Comparison of ENCODE assay signal across 8 cellular contexts in genomic region chr10:102648889-102649752, GRCh38. TPM values are rescaled to one million over a fixed set of nuclear protein-coding genes. Genes with fewer than 3 reads are reported as not detected.
DNase-seq lines count a peak whose midpoint lies in the region; ATAC-seq and TF ChIP-seq lines count a peak whose summit lies in the region.

No MANE protein-coding gene starts in this region.

- WGBS in esophagus, 2 donors = 22 to 23% methylated on average over 25 of the region's 25 CpGs

- peaks cover 24% of the 10 kb centered on the region; the same call in 1 of the 2 replicates for H4K20me1 ChIP-seq in PC-3 (ENCODE audit: low read length)

- H3K9ac ChIP-seq in PC-3 (ENCODE audit: low read length) = no peak overlapping the region

- H3K9me3 Mint-ChIP-seq in CD4-positive, alpha-beta T cell = no peaks in the 10 kb centered on the region
- H3K9me3 Mint-ChIP-seq in WTC11 = no peaks in the 10 kb centered on the region

- peak overlapping the region; percentile 97 for H3K4me3 Mint-ChIP-seq in CD4-positive, alpha-beta T cell
- peak overlapping the region; percentile 22 for H3K4me3 Mint-ChIP-seq in WTC11

- H2AFZ ChIP-seq in PC-3 (ENCODE audit: low read length) = no peak overlapping the region

- H3F3A ChIP-seq in PC-3 (ENCODE audit: low read length, unreplicated experiment) = no peaks in the 10 kb centered on the region

- BruUV-seq in PC-3 (replicated peaks; lab: Mats Ljungman, UMichigan) = no TSS peak

- H3K4me2 ChIP-seq in PC-3 (ENCODE audit: low read length) = no peak overlapping the region

- TF ChIP-seq CTCF in CD4-positive, alpha-beta T cell (IDR thresholded peaks at IDR 0.05) = no peak
- TF ChIP-seq CTCF in WTC11 (IDR thresholded peaks at IDR 0.05) (no peak), neutrophil (IDR thresholded peaks at IDR 0.05) (no peak), PC-3 (conservative IDR thresholded peaks at IDR 0.05; ENCODE audit: low read depth, low read length) (no peak)

- peak overlapping the region; percentile 97 for H3K27ac Mint-ChIP-seq in CD4-positive, alpha-beta T cell
- H3K27ac Mint-ChIP-seq in WTC11 = peak overlapping the region; percentile 90

- ATAC-seq in CD4-positive, alpha-beta T cell (ENCODE audit: poor library complexity) = peak; percentile 5
- ATAC-seq in WTC11 (peak; percentile 2; the same call in 1 of the 2 replicates), HG02884 (IDR thresholded peaks at IDR 0.05; ENCODE audit: unreplicated experiment) (no peak), PC-3 (no peak)

- H3K79me2 ChIP-seq in PC-3 (ENCODE audit: low read length) = peaks cover 90% of the 10 kb centered on the region

- DNase-seq in CD4-positive, alpha-beta T cell = peak in 6 of 10 experiments; percentile 27 to 59 (median 46)
- no peak for DNase-seq in WTC11 (ENCODE audit: low spot score)
- no peak for DNase-seq in AML-193 (lab: John Stamatoyannopoulos, UW)
- DNase-seq in GM19238 (ENCODE audit: insufficient read length, low spot score) = no peak
- no peak for DNase-seq in PC-3

- no peaks in the 10 kb centered on the region for H3K9me2 ChIP-seq in PC-3 (replicated peaks; ENCODE audit: low read length)

- peak overlapping the region; percentile 9 to 10 for H3K4me3 ChIP-seq in esophagus (ENCODE audit: low read depth in 1 of 2, low read length in 2 of 2)
- peak overlapping the region; percentile 77 to 93 for H3K4me3 ChIP-seq in neutrophil (ENCODE audit: low read depth in 1 of 2, low read length in 1 of 2)
- H3K4me3 ChIP-seq in PC-3 (ENCODE audit: low read length) = no peak overlapping the region

- no peaks in the 10 kb centered on the region for H3K27me3 Mint-ChIP-seq in CD4-positive, alpha-beta T cell
- H3K27me3 Mint-ChIP-seq in WTC11 (ENCODE audit: low read depth) = no peaks in the 10 kb centered on the region

- peak overlapping the region; percentile 93 for H3K27ac ChIP-seq in CD4-positive, alpha-beta T cell (ENCODE audit: low read depth, low read length)
- peak overlapping the region; percentile 52 to 97 for H3K27ac ChIP-seq in esophagus (ENCODE audit: low read depth in 2 of 2, low read length in 1 of 2)
- peak overlapping the region; percentile 100 for H3K27ac ChIP-seq in neutrophil
- no peak overlapping the region for H3K27ac ChIP-seq in PC-3 (ENCODE audit: low read length)

- CTCF ChIA-PET in CD4-positive, alpha-beta T cell (lab: Charles Lee) = interaction anchor here (0.7 to 1.3 kb wide), 2 partner anchors 20 to 65 kb away, joined by 3 read pairs; partner anchors contain the start of gene SFXN2
- CTCF ChIA-PET in WTC11 (lab: Charles Lee) = interaction anchor here (0.9 to 3.1 kb wide), 10 partner anchors 20 to 145 kb away, joined by 3 to 27 read pairs (median 4); partner anchors contain the start of genes ARL3, SFXN2 and SUFU
- CTCF ChIA-PET in PC-3 (lab: Charles Lee) = no interaction called here

- H3K36me3 ChIP-seq in esophagus (ENCODE audit: control insufficient read depth in 2 of 2, insufficient read depth in 2 of 2, low read length in 1 of 2) = peaks cover 0 to 14% of the 10 kb centered on the region in 2 donors
- H3K36me3 ChIP-seq in neutrophil = peaks cover 27% of the 10 kb centered on the region
- no peaks in the 10 kb centered on the region; the same call in 1 of the 2 replicates for H3K36me3 ChIP-seq in PC-3 (ENCODE audit: low read depth, low read length)

- H3K9me3 ChIP-seq in CD4-positive, alpha-beta T cell (ENCODE audit: control insufficient read depth, low read length) = no peaks in the 10 kb centered on the region
- H3K9me3 ChIP-seq in esophagus (ENCODE audit: control insufficient read depth in 2 of 2, insufficient read depth in 1 of 2, low read depth in 1 of 2, low read length in 1 of 2) (no peaks in the 10 kb centered on the region), neutrophil (no peaks in the 10 kb centered on the region), PC-3 (ENCODE audit: low read length) (no peaks in the 10 kb centered on the region)

- H3K27me3 ChIP-seq in CD4-positive, alpha-beta T cell (ENCODE audit: control insufficient read depth, insufficient read depth, low read length) = no peaks in the 10 kb centered on the region
- H3K27me3 ChIP-seq in esophagus (ENCODE audit: control insufficient read depth in 1 of 2, insufficient read depth in 2 of 2, low read length in 2 of 2) = no peaks in the 10 kb centered on the region
- H3K27me3 ChIP-seq in neutrophil = no peaks in the 10 kb centered on the region
- H3K27me3 ChIP-seq in PC-3 (ENCODE audit: low read length) = no peaks in the 10 kb centered on the region

- peaks cover 55% of the 10 kb centered on the region for H3K36me3 Mint-ChIP-seq in CD4-positive, alpha-beta T cell (ENCODE audit: low read depth)
- peaks cover 4% of the 10 kb centered on the region; the same call in 1 of the 2 replicates for H3K36me3 Mint-ChIP-seq in WTC11

- POLR2A ChIA-PET in CD4-positive, alpha-beta T cell (lab: Charles Lee) = interaction anchor here (0.9 to 7.0 kb wide), 5 partner anchors 11 to 95 kb away, joined by 3 to 121 read pairs (median 4); partner anchors contain the start of genes SFXN2 and WBP1L
- POLR2A ChIA-PET in WTC11 (lab: Charles Lee) = interaction anchor here (0.7 to 1.2 kb wide), 4 partner anchors 15 to 34 kb away, joined by 3 to 6 read pairs (median 4); no protein-coding TSS in a partner anchor
- POLR2A ChIA-PET in PC-3 (lab: Charles Lee; ENCODE audit: unreplicated experiment) = no interaction called here

- H3K4me1 Mint-ChIP-seq in CD4-positive, alpha-beta T cell (ENCODE audit: low read depth) = peaks cover 87% of the 10 kb centered on the region
- peaks cover 59% of the 10 kb centered on the region for H3K4me1 Mint-ChIP-seq in WTC11

- H3K4me1 ChIP-seq in esophagus (ENCODE audit: control insufficient read depth in 2 of 2, insufficient read depth in 2 of 2, low read length in 1 of 2) (peaks cover 30 to 57% of the 10 kb centered on the region in 2 donors), neutrophil (ENCODE audit: control insufficient read depth in 1 of 2, insufficient read depth in 1 of 2, low read depth in 1 of 2, low read length in 1 of 2) (peaks cover 73 to 74% of the 10 kb centered on the region in 2 experiments), PC-3 (ENCODE audit: insufficient read depth, low read length) (peaks cover 7% of the 10 kb centered on the region)

- intact Hi-C loops in CD4-positive, alpha-beta T cell (cut with DNase I, micrococcal nuclease) = loop anchor here in 1 of 2 experiments (10.0 kb wide), 1 partner anchor 254 kb away; the partner anchor contains the start of gene NFKB2
- intact Hi-C loops in PC-3 (cut with micrococcal nuclease) = loop anchor here (10.0 kb wide), 1 partner anchor 54 kb away; no protein-coding TSS in a partner anchor

TF ChIP-seq in WTC11, 78 proteins besides CTCF, POLR2A, EP300 and RAD21 (continues in another document):
- TF ChIP-seq JAZF1 (CRISPR knock-in tag; IDR thresholded peaks at IDR 0.05) = no peak
- TF ChIP-seq USF2 (CRISPR knock-in tag; IDR thresholded peaks at IDR 0.05) = 0 out of 2 replicates have a peak, but pooled peaks have one; percentile 12
- TF ChIP-seq ZNF423 (CRISPR knock-in tag; IDR thresholded peaks at IDR 0.05) = no peak
- TF ChIP-seq, protein P1, sequence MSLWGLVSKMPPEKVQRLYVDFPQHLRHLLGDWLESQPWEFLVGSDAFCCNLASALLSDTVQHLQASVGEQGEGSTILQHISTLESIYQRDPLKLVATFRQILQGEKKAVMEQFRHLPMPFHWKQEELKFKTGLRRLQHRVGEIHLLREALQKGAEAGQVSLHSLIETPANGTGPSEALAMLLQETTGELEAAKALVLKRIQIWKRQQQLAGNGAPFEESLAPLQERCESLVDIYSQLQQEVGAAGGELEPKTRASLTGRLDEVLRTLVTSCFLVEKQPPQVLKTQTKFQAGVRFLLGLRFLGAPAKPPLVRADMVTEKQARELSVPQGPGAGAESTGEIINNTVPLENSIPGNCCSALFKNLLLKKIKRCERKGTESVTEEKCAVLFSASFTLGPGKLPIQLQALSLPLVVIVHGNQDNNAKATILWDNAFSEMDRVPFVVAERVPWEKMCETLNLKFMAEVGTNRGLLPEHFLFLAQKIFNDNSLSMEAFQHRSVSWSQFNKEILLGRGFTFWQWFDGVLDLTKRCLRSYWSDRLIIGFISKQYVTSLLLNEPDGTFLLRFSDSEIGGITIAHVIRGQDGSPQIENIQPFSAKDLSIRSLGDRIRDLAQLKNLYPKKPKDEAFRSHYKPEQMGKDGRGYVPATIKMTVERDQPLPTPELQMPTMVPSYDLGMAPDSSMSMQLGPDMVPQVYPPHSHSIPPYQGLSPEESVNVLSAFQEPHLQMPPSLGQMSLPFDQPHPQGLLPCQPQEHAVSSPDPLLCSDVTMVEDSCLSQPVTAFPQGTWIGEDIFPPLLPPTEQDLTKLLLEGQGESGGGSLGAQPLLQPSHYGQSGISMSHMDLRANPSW (CRISPR knock-in tag; conservative IDR thresholded peaks at IDR 0.05; ENCODE audit: low read depth) = no peak
- TF ChIP-seq ZNF425 (CRISPR knock-in tag; conservative IDR thresholded peaks at IDR 0.05) = no peak

RNA-seq across cellular contexts. Expression of gene TRIM8, which starts 4.8 kb away (rescaled TPM):
- 10 to 100 TPM; 80.9 to 81.6 TPM for total RNA-seq in CD4-positive, alpha-beta T cell
- total RNA-seq in WTC11 (2021) (36.3 to 40.3 TPM (median 36.8 TPM) in 3 replicates), PC-3 (2014; rRNA removed) (61.4 and 103 TPM in 2 replicates)
- 10 to 100 TPM; 26.4 to 33.3 TPM for polyA plus RNA-seq in esophagus

Comparison
In these comparisons a context has a peak if more than half of its experiments do, and no peak if none do; other contexts are left out.
1. ATAC-seq: peak in CD4-positive, alpha-beta T cell (single experiment) and WTC11 (single experiment); none in HG02884 (single experiment) and PC-3 (single experiment).
2. DNase-seq: peak in CD4-positive, alpha-beta T cell (6 of 10); none in WTC11 (single experiment), AML-193 (0 of 2), GM19238 (single experiment) and PC-3 (single experiment).